In the genomic region with DNA sequence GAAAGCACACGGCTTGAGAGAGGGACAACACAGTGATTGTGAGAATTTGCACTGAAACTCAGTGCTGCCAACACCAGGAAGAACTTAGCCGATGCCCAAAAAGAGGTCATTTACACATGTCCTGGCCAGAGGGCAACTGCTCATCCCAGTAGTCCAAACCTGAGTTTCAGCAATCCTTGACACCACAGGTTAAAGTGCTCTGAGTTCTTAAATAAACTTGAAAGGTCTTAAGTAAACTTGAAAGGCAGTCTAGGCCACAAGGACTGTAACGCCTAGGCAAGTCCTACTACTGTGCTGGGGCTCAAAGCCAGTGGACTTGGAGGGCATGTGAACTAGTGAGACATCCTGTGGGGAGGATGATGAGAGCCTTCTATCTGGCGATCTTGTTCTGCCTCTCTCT, we compare ENCODE assay signal across 3 cellular contexts.
TF ChIP-seq lines count a peak whose summit lies in the region.

No MANE protein-coding gene starts in this region.

TF ChIP-seq in GM23338, 12 proteins besides CTCF, POLR2A, EP300 and RAD21 (continues in another document):
- TF ChIP-seq CREB1 (CRISPR knock-in tag; IDR thresholded peaks at IDR 0.05; ENCODE audit: low read depth) (no peak), ZNF331 (CRISPR knock-in tag; IDR thresholded peaks at IDR 0.05; ENCODE audit: low read depth) (no peak), EZH2phosphoT487 (IDR thresholded peaks at IDR 0.05; ENCODE audit: unreplicated experiment) (no peak), NANOG (IDR thresholded peaks at IDR 0.05; ENCODE audit: borderline replicate concordance) (no peak), ZNF114 (CRISPR knock-in tag; IDR thresholded peaks at IDR 0.05) (no peak), POLR2AphosphoS5 (IDR thresholded peaks at IDR 0.05; ENCODE audit: low read depth) (no peak)
- TF ChIP-seq, protein P1, sequence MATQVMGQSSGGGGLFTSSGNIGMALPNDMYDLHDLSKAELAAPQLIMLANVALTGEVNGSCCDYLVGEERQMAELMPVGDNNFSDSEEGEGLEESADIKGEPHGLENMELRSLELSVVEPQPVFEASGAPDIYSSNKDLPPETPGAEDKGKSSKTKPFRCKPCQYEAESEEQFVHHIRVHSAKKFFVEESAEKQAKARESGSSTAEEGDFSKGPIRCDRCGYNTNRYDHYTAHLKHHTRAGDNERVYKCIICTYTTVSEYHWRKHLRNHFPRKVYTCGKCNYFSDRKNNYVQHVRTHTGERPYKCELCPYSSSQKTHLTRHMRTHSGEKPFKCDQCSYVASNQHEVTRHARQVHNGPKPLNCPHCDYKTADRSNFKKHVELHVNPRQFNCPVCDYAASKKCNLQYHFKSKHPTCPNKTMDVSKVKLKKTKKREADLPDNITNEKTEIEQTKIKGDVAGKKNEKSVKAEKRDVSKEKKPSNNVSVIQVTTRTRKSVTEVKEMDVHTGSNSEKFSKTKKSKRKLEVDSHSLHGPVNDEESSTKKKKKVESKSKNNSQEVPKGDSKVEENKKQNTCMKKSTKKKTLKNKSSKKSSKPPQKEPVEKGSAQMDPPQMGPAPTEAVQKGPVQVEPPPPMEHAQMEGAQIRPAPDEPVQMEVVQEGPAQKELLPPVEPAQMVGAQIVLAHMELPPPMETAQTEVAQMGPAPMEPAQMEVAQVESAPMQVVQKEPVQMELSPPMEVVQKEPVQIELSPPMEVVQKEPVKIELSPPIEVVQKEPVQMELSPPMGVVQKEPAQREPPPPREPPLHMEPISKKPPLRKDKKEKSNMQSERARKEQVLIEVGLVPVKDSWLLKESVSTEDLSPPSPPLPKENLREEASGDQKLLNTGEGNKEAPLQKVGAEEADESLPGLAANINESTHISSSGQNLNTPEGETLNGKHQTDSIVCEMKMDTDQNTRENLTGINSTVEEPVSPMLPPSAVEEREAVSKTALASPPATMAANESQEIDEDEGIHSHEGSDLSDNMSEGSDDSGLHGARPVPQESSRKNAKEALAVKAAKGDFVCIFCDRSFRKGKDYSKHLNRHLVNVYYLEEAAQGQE (IDR thresholded peaks at IDR 0.05; ENCODE audit: unreplicated experiment), result no peak
- TF ChIP-seq, protein P2, sequence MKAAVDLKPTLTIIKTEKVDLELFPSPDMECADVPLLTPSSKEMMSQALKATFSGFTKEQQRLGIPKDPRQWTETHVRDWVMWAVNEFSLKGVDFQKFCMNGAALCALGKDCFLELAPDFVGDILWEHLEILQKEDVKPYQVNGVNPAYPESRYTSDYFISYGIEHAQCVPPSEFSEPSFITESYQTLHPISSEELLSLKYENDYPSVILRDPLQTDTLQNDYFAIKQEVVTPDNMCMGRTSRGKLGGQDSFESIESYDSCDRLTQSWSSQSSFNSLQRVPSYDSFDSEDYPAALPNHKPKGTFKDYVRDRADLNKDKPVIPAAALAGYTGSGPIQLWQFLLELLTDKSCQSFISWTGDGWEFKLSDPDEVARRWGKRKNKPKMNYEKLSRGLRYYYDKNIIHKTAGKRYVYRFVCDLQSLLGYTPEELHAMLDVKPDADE (IDR thresholded peaks at IDR 0.05), result no peak

TF ChIP-seq in K562, 482 proteins besides CTCF, POLR2A, EP300 and RAD21:
- TF ChIP-seq CBFA2T2 (conservative IDR thresholded peaks at IDR 0.05) (no peak), ZNF444 (CRISPR knock-in tag; IDR thresholded peaks at IDR 0.05) (no peak), PTRF (tag; IDR thresholded peaks at IDR 0.05) (no peak), FOXP1 (CRISPR knock-in tag; IDR thresholded peaks at IDR 0.05) (no peak), CREM (IDR thresholded peaks at IDR 0.05; ENCODE audit: low read depth) (no peak), PHF8 (IDR thresholded peaks at IDR 0.05; ENCODE audit: borderline replicate concordance, low read length) (no peak), TAL1 (IDR thresholded peaks at IDR 0.05) (no peak)
- TF ChIP-seq, protein P3, sequence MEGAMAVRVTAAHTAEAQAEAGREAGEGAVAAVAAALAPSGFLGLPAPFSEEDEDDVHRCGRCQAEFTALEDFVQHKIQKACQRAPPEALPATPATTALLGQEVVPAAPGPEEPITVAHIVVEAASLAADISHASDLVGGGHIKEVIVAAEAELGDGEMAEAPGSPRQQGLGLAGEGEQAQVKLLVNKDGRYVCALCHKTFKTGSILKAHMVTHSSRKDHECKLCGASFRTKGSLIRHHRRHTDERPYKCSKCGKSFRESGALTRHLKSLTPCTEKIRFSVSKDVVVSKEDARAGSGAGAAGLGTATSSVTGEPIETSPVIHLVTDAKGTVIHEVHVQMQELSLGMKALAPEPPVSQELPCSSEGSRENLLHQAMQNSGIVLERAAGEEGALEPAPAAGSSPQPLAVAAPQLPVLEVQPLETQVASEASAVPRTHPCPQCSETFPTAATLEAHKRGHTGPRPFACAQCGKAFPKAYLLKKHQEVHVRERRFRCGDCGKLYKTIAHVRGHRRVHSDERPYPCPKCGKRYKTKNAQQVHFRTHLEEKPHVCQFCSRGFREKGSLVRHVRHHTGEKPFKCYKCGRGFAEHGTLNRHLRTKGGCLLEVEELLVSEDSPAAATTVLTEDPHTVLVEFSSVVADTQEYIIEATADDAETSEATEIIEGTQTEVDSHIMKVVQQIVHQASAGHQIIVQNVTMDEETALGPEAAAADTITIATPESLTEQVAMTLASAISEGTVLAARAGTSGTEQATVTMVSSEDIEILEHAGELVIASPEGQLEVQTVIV (CRISPR knock-in tag; IDR thresholded peaks at IDR 0.05; ENCODE audit: borderline replicate concordance), result no peak

TF ChIP-seq in liver, 16 proteins besides CTCF, POLR2A, EP300 and RAD21:
- TF ChIP-seq TAF1 (conservative IDR thresholded peaks at IDR 0.05), result no peak
- TF ChIP-seq SP1 (IDR thresholded peaks at IDR 0.05), result peak; percentile 63
- TF ChIP-seq, protein P1 (IDR thresholded peaks at IDR 0.05), result peak; percentile 33
- TF ChIP-seq YY1 (IDR thresholded peaks at IDR 0.05), result peak; percentile 31
- TF ChIP-seq EGR1 (IDR thresholded peaks at IDR 0.05; ENCODE audit: low read depth in 2 of 2), result peak in 1 of 2 donors; percentile 31
- peak; percentile 54 for TF ChIP-seq FOXA2 (IDR thresholded peaks at IDR 0.05)
- peak; percentile 31 for TF ChIP-seq NR2F2 (IDR thresholded peaks at IDR 0.05)
- peak; percentile 97 to 98 for TF ChIP-seq HNF4A (conservative IDR thresholded peaks at IDR 0.05)
- TF ChIP-seq JUND (IDR thresholded peaks at IDR 0.05), result peak in 1 of 2 donors; percentile 75
- TF ChIP-seq, protein P4, sequence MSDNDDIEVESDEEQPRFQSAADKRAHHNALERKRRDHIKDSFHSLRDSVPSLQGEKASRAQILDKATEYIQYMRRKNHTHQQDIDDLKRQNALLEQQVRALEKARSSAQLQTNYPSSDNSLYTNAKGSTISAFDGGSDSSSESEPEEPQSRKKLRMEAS (IDR thresholded peaks at IDR 0.05), result peak; percentile 81
- peak; percentile 87 for TF ChIP-seq HNF4G (IDR thresholded peaks at IDR 0.05)
- TF ChIP-seq FOXA1 (IDR thresholded peaks at IDR 0.05), result no peak
- TF ChIP-seq, protein P5, sequence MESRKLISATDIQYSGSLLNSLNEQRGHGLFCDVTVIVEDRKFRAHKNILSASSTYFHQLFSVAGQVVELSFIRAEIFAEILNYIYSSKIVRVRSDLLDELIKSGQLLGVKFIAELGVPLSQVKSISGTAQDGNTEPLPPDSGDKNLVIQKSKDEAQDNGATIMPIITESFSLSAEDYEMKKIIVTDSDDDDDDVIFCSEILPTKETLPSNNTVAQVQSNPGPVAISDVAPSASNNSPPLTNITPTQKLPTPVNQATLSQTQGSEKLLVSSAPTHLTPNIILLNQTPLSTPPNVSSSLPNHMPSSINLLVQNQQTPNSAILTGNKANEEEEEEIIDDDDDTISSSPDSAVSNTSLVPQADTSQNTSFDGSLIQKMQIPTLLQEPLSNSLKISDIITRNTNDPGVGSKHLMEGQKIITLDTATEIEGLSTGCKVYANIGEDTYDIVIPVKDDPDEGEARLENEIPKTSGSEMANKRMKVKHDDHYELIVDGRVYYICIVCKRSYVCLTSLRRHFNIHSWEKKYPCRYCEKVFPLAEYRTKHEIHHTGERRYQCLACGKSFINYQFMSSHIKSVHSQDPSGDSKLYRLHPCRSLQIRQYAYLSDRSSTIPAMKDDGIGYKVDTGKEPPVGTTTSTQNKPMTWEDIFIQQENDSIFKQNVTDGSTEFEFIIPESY (IDR thresholded peaks at IDR 0.05), result peak; percentile 44
- TF ChIP-seq GABPA (IDR thresholded peaks at IDR 0.05 in 1 of 2, conservative IDR thresholded peaks at IDR 0.05 in 1 of 2), result peak in 1 of 2 donors; percentile 12
- TF ChIP-seq, protein P6, sequence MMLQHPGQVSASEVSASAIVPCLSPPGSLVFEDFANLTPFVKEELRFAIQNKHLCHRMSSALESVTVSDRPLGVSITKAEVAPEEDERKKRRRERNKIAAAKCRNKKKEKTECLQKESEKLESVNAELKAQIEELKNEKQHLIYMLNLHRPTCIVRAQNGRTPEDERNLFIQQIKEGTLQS (IDR thresholded peaks at IDR 0.05), result no peak
- peak; percentile 89 to 93 for TF ChIP-seq RXRA (IDR thresholded peaks at IDR 0.05)
